ENCODE assay signal across 2 cellular contexts in the genomic region with DNA sequence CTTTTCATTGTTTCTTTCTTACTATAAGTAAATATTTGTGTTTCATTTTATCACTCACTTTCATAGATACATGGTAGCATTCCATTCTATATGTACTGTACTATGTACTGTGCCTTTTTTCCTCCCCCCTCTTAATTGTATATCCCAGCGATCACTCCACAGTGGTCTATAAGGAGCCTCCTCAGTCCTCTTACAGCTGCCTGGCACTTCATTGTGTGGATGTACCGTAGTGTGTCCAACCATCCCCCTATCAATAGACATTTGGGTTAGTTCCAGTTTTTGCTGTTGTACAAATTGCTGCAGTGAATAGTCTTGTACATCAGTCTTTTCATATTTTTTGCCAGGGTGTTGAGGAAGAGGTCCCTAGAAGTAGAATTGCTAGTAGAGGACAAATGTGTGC.
TF ChIP-seq lines count a peak whose summit lies in the region.

No MANE protein-coding gene starts in this region.

TF ChIP-seq in HepG2, 621 proteins besides CTCF, POLR2A, EP300 and RAD21:
- TF ChIP-seq, protein P1, sequence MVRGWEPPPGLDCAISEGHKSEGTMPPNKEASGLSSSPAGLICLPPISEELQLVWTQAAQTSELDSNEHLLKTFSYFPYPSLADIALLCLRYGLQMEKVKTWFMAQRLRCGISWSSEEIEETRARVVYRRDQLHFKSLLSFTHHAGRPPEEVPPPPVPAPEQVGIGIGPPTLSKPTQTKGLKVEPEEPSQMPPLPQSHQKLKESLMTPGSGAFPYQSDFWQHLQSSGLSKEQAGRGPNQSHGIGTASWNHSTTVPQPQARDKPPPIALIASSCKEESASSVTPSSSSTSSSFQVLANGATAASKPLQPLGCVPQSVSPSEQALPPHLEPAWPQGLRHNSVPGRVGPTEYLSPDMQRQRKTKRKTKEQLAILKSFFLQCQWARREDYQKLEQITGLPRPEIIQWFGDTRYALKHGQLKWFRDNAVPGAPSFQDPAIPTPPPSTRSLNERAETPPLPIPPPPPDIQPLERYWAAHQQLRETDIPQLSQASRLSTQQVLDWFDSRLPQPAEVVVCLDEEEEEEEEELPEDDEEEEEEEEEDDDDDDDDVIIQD (CRISPR knock-in tag; IDR thresholded peaks at IDR 0.05; ENCODE audit: low read depth), result no peak
- TF ChIP-seq ZNF777 (CRISPR knock-in tag; IDR thresholded peaks at IDR 0.05), result no peak
- TF ChIP-seq PRPF4 (IDR thresholded peaks at IDR 0.05; ENCODE audit: low read depth, low read length, poor library complexity, severe bottlenecking), result no peak
- TF ChIP-seq, protein P2, sequence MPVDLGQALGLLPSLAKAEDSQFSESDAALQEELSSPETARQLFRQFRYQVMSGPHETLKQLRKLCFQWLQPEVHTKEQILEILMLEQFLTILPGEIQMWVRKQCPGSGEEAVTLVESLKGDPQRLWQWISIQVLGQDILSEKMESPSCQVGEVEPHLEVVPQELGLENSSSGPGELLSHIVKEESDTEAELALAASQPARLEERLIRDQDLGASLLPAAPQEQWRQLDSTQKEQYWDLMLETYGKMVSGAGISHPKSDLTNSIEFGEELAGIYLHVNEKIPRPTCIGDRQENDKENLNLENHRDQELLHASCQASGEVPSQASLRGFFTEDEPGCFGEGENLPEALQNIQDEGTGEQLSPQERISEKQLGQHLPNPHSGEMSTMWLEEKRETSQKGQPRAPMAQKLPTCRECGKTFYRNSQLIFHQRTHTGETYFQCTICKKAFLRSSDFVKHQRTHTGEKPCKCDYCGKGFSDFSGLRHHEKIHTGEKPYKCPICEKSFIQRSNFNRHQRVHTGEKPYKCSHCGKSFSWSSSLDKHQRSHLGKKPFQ (CRISPR knock-in tag; IDR thresholded peaks at IDR 0.05; ENCODE audit: insufficient replicate concordance), result no peak
- no peak for TF ChIP-seq ZNF672 (CRISPR knock-in tag; IDR thresholded peaks at IDR 0.05)
- TF ChIP-seq, protein P3, sequence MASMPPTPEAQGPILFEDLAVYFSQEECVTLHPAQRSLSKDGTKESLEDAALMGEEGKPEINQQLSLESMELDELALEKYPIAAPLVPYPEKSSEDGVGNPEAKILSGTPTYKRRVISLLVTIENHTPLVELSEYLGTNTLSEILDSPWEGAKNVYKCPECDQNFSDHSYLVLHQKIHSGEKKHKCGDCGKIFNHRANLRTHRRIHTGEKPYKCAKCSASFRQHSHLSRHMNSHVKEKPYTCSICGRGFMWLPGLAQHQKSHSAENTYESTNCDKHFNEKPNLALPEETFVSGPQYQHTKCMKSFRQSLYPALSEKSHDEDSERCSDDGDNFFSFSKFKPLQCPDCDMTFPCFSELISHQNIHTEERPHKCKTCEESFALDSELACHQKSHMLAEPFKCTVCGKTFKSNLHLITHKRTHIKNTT (CRISPR knock-in tag; IDR thresholded peaks at IDR 0.05), result no peak
- peak; percentile 46 for TF ChIP-seq RBM22 (optimal IDR thresholded peaks at IDR 0.05; ENCODE audit: low read length)

TF ChIP-seq in K562, 482 proteins besides CTCF, POLR2A, EP300 and RAD21:
- TF ChIP-seq EGR1 (conservative IDR thresholded peaks at IDR 0.05) (no peak), ZNF224 (CRISPR knock-in tag; IDR thresholded peaks at IDR 0.05) (no peak), RBM34 (IDR thresholded peaks at IDR 0.05; ENCODE audit: borderline replicate concordance, insufficient read depth, low read length) (no peak), ZNF586 (CRISPR knock-in tag; conservative IDR thresholded peaks at IDR 0.05) (no peak), MXI1 (IDR thresholded peaks at IDR 0.05; ENCODE audit: low read depth, low read length) (no peak), ELF2 (CRISPR knock-in tag; IDR thresholded peaks at IDR 0.05) (no peak), ZNF384 (IDR thresholded peaks at IDR 0.05; ENCODE audit: low read depth, low read length) (no peak), TFAM (CRISPR knock-in tag; conservative IDR thresholded peaks at IDR 0.05) (no peak), ZNF253 (CRISPR knock-in tag; conservative IDR thresholded peaks at IDR 0.05) (no peak), ZNF75A (CRISPR knock-in tag; IDR thresholded peaks at IDR 0.05) (no peak), CREM (IDR thresholded peaks at IDR 0.05; ENCODE audit: low read depth) (no peak), HEY1 (CRISPR knock-in tag; IDR thresholded peaks at IDR 0.05; ENCODE audit: borderline replicate concordance) (no peak), HNRNPLL (IDR thresholded peaks at IDR 0.05; ENCODE audit: low read depth, low read length, poor library complexity, severe bottlenecking) (no peak), KDM5B (IDR thresholded peaks at IDR 0.05; ENCODE audit: insufficient replicate concordance, low read depth, low read length) (no peak)
- TF ChIP-seq, protein P4, sequence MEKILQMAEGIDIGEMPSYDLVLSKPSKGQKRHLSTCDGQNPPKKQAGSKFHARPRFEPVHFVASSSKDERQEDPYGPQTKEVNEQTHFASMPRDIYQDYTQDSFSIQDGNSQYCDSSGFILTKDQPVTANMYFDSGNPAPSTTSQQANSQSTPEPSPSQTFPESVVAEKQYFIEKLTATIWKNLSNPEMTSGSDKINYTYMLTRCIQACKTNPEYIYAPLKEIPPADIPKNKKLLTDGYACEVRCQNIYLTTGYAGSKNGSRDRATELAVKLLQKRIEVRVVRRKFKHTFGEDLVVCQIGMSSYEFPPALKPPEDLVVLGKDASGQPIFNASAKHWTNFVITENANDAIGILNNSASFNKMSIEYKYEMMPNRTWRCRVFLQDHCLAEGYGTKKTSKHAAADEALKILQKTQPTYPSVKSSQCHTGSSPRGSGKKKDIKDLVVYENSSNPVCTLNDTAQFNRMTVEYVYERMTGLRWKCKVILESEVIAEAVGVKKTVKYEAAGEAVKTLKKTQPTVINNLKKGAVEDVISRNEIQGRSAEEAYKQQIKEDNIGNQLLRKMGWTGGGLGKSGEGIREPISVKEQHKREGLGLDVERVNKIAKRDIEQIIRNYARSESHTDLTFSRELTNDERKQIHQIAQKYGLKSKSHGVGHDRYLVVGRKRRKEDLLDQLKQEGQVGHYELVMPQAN (IDR thresholded peaks at IDR 0.05; ENCODE audit: borderline replicate concordance), result no peak
- TF ChIP-seq, protein P5, sequence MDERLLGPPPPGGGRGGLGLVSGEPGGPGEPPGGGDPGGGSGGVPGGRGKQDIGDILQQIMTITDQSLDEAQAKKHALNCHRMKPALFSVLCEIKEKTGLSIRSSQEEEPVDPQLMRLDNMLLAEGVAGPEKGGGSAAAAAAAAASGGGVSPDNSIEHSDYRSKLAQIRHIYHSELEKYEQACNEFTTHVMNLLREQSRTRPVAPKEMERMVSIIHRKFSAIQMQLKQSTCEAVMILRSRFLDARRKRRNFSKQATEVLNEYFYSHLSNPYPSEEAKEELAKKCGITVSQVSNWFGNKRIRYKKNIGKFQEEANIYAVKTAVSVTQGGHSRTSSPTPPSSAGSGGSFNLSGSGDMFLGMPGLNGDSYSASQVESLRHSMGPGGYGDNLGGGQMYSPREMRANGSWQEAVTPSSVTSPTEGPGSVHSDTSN (CRISPR knock-in tag; IDR thresholded peaks at IDR 0.05; ENCODE audit: low read depth), result no peak
- TF ChIP-seq, protein P5 (tag; conservative IDR thresholded peaks at IDR 0.05; ENCODE audit: low read depth), result no peak
- TF ChIP-seq, protein P6, sequence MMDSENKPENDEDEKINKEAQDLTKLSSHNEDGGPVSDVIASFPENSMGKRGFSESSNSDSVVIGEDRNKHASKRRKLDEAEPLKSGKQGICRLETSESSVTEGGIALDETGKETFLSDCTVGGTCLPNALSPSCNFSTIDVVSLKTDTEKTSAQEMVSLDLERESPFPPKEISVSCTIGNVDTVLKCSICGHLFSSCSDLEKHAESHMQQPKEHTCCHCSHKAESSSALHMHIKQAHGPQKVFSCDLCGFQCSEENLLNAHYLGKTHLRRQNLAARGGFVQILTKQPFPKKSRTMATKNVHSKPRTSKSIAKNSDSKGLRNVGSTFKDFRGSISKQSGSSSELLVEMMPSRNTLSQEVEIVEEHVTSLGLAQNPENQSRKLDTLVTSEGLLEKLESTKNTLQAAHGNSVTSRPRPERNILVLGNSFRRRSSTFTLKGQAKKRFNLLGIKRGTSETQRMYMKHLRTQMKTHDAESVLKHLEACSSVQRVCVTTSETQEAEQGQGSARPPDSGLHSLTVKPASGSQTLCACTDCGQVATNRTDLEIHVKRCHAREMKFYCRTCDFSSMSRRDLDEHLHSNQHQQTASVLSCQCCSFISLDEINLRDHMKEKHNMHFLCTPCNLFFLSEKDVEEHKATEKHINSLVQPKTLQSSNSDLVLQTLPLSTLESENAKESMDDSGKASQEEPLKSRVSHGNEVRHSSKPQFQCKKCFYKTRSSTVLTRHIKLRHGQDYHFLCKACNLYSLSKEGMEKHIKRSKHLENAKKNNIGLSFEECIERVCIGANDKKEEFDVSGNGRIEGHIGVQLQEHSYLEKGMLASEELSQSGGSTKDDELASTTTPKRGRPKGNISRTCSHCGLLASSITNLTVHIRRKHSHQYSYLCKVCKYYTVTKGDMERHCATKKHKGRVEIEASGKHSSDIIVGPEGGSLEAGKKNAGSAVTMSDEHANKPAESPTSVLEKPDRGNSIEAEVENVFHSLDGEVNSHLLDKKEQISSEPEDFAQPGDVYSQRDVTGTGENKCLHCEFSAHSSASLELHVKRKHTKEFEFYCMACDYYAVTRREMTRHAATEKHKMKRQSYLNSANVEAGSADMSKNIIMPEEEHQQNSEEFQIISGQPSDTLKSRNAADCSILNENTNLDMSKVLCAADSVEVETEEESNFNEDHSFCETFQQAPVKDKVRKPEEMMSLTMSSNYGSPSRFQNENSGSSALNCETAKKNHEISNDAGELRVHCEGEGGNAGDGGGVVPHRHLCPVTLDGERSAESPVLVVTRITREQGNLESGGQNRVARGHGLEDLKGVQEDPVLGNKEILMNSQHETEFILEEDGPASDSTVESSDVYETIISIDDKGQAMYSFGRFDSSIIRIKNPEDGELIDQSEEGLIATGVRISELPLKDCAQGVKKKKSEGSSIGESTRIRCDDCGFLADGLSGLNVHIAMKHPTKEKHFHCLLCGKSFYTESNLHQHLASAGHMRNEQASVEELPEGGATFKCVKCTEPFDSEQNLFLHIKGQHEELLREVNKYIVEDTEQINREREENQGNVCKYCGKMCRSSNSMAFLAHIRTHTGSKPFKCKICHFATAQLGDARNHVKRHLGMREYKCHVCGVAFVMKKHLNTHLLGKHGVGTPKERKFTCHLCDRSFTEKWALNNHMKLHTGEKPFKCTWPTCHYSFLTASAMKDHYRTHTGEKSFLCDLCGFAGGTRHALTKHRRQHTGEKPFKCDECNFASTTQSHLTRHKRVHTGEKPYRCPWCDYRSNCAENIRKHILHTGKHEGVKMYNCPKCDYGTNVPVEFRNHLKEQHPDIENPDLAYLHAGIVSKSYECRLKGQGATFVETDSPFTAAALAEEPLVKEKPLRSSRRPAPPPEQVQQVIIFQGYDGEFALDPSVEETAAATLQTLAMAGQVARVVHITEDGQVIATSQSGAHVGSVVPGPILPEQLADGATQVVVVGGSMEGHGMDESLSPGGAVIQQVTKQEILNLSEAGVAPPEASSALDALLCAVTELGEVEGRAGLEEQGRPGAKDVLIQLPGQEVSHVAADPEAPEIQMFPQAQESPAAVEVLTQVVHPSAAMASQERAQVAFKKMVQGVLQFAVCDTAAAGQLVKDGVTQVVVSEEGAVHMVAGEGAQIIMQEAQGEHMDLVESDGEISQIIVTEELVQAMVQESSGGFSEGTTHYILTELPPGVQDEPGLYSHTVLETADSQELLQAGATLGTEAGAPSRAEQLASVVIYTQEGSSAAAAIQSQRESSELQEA (IDR thresholded peaks at IDR 0.05; ENCODE audit: low read depth), result no peak
- TF ChIP-seq, protein P7, sequence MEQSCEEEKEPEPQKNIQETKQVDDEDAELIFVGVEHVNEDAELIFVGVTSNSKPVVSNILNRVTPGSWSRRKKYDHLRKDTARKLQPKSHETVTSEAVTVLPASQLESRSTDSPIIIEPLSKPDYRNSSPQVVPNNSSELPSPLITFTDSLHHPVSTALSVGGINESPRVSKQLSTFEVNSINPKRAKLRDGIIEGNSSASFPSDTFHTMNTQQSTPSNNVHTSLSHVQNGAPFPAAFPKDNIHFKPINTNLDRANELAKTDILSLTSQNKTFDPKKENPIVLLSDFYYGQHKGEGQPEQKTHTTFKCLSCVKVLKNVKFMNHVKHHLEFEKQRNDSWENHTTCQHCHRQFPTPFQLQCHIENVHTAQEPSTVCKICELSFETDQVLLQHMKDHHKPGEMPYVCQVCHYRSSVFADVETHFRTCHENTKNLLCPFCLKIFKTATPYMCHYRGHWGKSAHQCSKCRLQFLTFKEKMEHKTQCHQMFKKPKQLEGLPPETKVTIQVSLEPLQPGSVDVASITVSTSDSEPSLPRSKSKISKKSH (CRISPR knock-in tag; IDR thresholded peaks at IDR 0.05), result no peak
- TF ChIP-seq, protein P8, sequence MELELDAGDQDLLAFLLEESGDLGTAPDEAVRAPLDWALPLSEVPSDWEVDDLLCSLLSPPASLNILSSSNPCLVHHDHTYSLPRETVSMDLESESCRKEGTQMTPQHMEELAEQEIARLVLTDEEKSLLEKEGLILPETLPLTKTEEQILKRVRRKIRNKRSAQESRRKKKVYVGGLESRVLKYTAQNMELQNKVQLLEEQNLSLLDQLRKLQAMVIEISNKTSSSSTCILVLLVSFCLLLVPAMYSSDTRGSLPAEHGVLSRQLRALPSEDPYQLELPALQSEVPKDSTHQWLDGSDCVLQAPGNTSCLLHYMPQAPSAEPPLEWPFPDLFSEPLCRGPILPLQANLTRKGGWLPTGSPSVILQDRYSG (tag; conservative IDR thresholded peaks at IDR 0.05; ENCODE audit: low read depth), result no peak
- TF ChIP-seq, protein P9, sequence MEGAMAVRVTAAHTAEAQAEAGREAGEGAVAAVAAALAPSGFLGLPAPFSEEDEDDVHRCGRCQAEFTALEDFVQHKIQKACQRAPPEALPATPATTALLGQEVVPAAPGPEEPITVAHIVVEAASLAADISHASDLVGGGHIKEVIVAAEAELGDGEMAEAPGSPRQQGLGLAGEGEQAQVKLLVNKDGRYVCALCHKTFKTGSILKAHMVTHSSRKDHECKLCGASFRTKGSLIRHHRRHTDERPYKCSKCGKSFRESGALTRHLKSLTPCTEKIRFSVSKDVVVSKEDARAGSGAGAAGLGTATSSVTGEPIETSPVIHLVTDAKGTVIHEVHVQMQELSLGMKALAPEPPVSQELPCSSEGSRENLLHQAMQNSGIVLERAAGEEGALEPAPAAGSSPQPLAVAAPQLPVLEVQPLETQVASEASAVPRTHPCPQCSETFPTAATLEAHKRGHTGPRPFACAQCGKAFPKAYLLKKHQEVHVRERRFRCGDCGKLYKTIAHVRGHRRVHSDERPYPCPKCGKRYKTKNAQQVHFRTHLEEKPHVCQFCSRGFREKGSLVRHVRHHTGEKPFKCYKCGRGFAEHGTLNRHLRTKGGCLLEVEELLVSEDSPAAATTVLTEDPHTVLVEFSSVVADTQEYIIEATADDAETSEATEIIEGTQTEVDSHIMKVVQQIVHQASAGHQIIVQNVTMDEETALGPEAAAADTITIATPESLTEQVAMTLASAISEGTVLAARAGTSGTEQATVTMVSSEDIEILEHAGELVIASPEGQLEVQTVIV (CRISPR knock-in tag; IDR thresholded peaks at IDR 0.05; ENCODE audit: borderline replicate concordance), result no peak
